In the genomic region with DNA sequence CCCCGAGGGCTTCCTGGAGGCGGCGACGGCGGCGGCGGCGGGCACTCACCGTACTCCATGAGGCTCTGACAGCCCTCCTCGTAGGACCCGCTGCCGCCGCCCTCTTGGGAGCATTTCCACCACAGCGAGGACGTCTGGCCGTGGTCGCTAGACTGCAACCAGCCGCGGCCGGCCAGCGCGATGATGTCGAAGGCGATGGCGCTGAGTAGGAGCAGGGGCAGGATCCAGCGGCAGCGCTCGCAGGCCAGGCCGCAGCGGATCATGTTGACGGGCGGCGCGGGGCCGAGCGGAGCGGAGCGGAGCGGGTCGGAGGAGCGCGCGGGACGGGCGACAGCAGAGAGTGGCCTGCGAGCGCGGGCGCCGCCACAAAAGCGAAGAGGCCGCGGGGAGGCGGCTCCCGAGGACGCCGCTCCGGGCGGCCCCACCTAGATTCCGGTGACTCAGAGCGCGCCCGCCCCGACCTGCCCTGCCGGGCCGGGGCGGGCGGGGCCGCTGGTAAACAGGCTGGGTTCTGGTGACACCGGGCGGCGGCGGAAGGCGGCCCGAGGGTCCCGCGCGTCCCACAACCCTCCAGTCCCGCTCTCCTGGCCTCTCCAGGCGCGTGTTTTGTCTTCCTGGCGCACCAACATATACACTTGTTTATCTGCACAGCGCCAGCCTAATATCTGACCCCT, we compare ENCODE assay signal across 8 cellular contexts. TPM values are rescaled to one million over a fixed set of nuclear protein-coding genes. Genes with fewer than 3 reads are reported as not detected.
A peak's percentile ranks its signal among the peaks of the same experiment; 100 is the strongest.
DNase-seq lines count a peak whose midpoint lies in the region; ATAC-seq and TF ChIP-seq lines count a peak whose summit lies in the region.

PERP (minus strand) TSS at position 342 of the 674 bp plus-strand sequence; CDS start at position 263, 79 bp downstream.

- CTCF ChIA-PET in activated CD4-positive, alpha-beta T cell treated with anti-CD3 and anti-CD28 coated beads for 36 hours (lab: Charles Lee): interaction anchor here (0.7 to 3.3 kb wide), 7 partner anchors 8 to 106 kb away, joined by 3 to 24 read pairs (median 6); no protein-coding TSS in a partner anchor

- H3K4me1 Mint-ChIP-seq in activated CD4-positive, alpha-beta T cell treated with anti-CD3 and anti-CD28 coated beads for 36 hours: peaks cover 14% of the 10 kb centered on the region

- peak within 1 kb of the TSS; percentile 98 for H3K27ac ChIP-seq in colonic mucosa

- H3K36me3 ChIP-seq in MG63 (no peaks in the 10 kb centered on the region; the same call in none of the 2 replicates), colonic mucosa (no peaks in the 10 kb centered on the region)

- H3K4me1 ChIP-seq in colonic mucosa: peaks cover 9% of the 10 kb centered on the region

- intact Hi-C loops in activated CD4-positive, alpha-beta T cell treated with anti-CD3 and anti-CD28 coated beads for 36 hours (cut with DNase I, micrococcal nuclease): loop anchor here (1.0 to 10.0 kb wide), 5 partner anchors 238 to 1012 kb away; partner anchors contain the start of gene TNFAIP3 (in 1 of the 2)
- intact Hi-C loops in colonic mucosa (cut with DNase I): loop anchor here (10.0 kb wide), 1 partner anchor 402 kb away; no protein-coding TSS in a partner anchor
- intact Hi-C loops in left colon (cut with DNase I, micrococcal nuclease): loop anchor here in 1 of 2 donors (5.0 kb wide), 1 partner anchor 400 kb away; no protein-coding TSS in a partner anchor

- DNase-seq in DMS 273 (lab: John Stamatoyannopoulos, UW; ENCODE audit: unreplicated experiment) (peak; percentile 83), MG63 (peak; percentile 81), colonic mucosa (peak; percentile 88), left colon (peak; percentile 88 to 89)
- DNase-seq in activated CD4-positive, alpha-beta T cell treated with anti-CD3 and anti-CD28 coated beads for 36 hours: peak; percentile 86
- peak; percentile 60 for DNase-seq in stimulated activated CD4-positive, alpha-beta T cell treated with anti-CD3 and anti-CD28 coated beads, Interleukin-1b, Interleukin-23, amount 100 ng/mL, for 48 hours

- no peaks in the 10 kb centered on the region for H3K9me3 Mint-ChIP-seq in activated CD4-positive, alpha-beta T cell treated with anti-CD3 and anti-CD28 coated beads for 36 hours (ENCODE audit: low read depth)

- POLR2A ChIA-PET in activated CD4-positive, alpha-beta T cell treated with anti-CD3 and anti-CD28 coated beads for 36 hours (lab: Charles Lee): no interaction called here

- peak within 1 kb of the TSS; percentile 79 for H3K4me3 Mint-ChIP-seq in activated CD4-positive, alpha-beta T cell treated with anti-CD3 and anti-CD28 coated beads for 36 hours

- ATAC-seq in GM21576 (IDR thresholded peaks at IDR 0.05; ENCODE audit: unreplicated experiment) (peak; percentile 61), left colon (peak; percentile 88), HG03469 (IDR thresholded peaks at IDR 0.05; ENCODE audit: unreplicated experiment) (no peak)
- peak; percentile 94 for ATAC-seq in activated CD4-positive, alpha-beta T cell treated with anti-CD3 and anti-CD28 coated beads for 36 hours

- H3K9me3 ChIP-seq in MG63 (no peaks in the 10 kb centered on the region), colonic mucosa (no peaks in the 10 kb centered on the region)

- H3K27me3 ChIP-seq in MG63 (no peaks in the 10 kb centered on the region), colonic mucosa (no peaks in the 10 kb centered on the region)

- H3K9ac ChIP-seq in colonic mucosa (ENCODE audit: low read depth in 2 of 2, low read length in 2 of 2): peak within 1 kb of the TSS; percentile 86 to 88

- peaks cover 35% of the 10 kb centered on the region for H3K27me3 Mint-ChIP-seq in activated CD4-positive, alpha-beta T cell treated with anti-CD3 and anti-CD28 coated beads for 36 hours

- TF ChIP-seq CTCF in colonic mucosa (IDR thresholded peaks at IDR 0.05): no peak

- no peaks in the 10 kb centered on the region for H3K36me3 Mint-ChIP-seq in activated CD4-positive, alpha-beta T cell treated with anti-CD3 and anti-CD28 coated beads for 36 hours (ENCODE audit: low read depth)

- H3K4me3 ChIP-seq in MG63 (peak within 1 kb of the TSS; percentile 81), colonic mucosa (peak within 1 kb of the TSS; percentile 79)

- peak within 1 kb of the TSS; percentile 48 for H3K27ac Mint-ChIP-seq in activated CD4-positive, alpha-beta T cell treated with anti-CD3 and anti-CD28 coated beads for 36 hours

RNA-seq across cellular contexts. Expression of gene PERP, which starts in this region (rescaled TPM):
- 38.7 and 43.6 TPM in 2 replicates for total RNA-seq in MG63 (2014; rRNA removed; shearing (Covaris generic); ENCODE audit: low replicate concordance)
- 1 to 10 TPM; 2.7 to 3.7 TPM for total RNA-seq in activated CD4-positive, alpha-beta T cell treated with anti-CD3 and anti-CD28 coated beads for 36 hours
- 10 to 100 TPM; 64.6 to 78.4 TPM for total RNA-seq in colonic mucosa
- total RNA-seq in left colon: 10 to 100 TPM; 64.3 to 81.2 TPM
